Comparison of ENCODE assay signal across 8 cellular contexts in genomic region chr16:50467943-50468748, GRCh38.
DNase-seq lines count a peak whose midpoint lies in the region; ATAC-seq lines count a peak whose summit lies in the region.

No MANE protein-coding gene starts in this region.

- DNase-seq in CD4-positive, alpha-beta memory T cell, result no peak
- peak; percentile 47 for DNase-seq in activated T-cell treated with anti-CD3 and anti-CD28 coated beads, Interleukin-2, amount 50 U/mL, for 24 hours
- DNase-seq in iris pigment epithelial cell (ENCODE audit: low read depth) (peak; percentile 3), middle frontal gyrus (ENCODE audit: extremely low spot score, low spot score) (no peak), HCEC 1CT (no peak)
- DNase-seq in stimulated activated naive CD8-positive, alpha-beta T cell treated with anti-CD3 and anti-CD28 coated beads, Interleukin-15, amount 100 ng/mL, for 72 hours, result peak in 1 of 2 donors; percentile 13

- no peaks in the 10 kb centered on the region for H3K9me3 ChIP-seq in CD4-positive, alpha-beta memory T cell (ENCODE audit: control insufficient read depth in 1 of 2, low read length in 2 of 2)

- no peak overlapping the region for H3K4me3 ChIP-seq in CD4-positive, alpha-beta memory T cell (ENCODE audit: low read length in 2 of 2)

- H3K9me3 Mint-ChIP-seq in CD4-positive, alpha-beta memory T cell, result peaks cover 0 to 2% (median 0%) of the 10 kb centered on the region in 8 donors
- no peaks in the 10 kb centered on the region for H3K9me3 Mint-ChIP-seq in activated T-cell treated with anti-CD3 and anti-CD28 coated beads, Interleukin-2, amount 50 U/mL, for 24 hours
- H3K9me3 Mint-ChIP-seq in stimulated activated naive CD8-positive, alpha-beta T cell treated with anti-CD3 and anti-CD28 coated beads, Interleukin-15, amount 100 ng/mL, for 72 hours, result no peaks in the 10 kb centered on the region

- intact Hi-C loops in CD4-positive, alpha-beta memory T cell (cut with micrococcal nuclease), result no loop called here

- ATAC-seq in HG02852 (IDR thresholded peaks at IDR 0.05; ENCODE audit: unreplicated experiment) (peak; percentile 54), HG02571 (IDR thresholded peaks at IDR 0.05; ENCODE audit: unreplicated experiment) (no peak)
- peak; percentile 56 for ATAC-seq in stimulated activated naive CD8-positive, alpha-beta T cell treated with anti-CD3 and anti-CD28 coated beads, Interleukin-15, amount 100 ng/mL, for 72 hours

- H3K36me3 ChIP-seq in CD4-positive, alpha-beta memory T cell (ENCODE audit: insufficient read depth, low read length), result no peaks in the 10 kb centered on the region

- H3K27me3 ChIP-seq in CD4-positive, alpha-beta memory T cell (ENCODE audit: insufficient read depth, low read length), result peaks cover 11% of the 10 kb centered on the region

- peaks cover 13 to 32% of the 10 kb centered on the region in 2 donors for H3K27me3 Mint-ChIP-seq in CD4-positive, alpha-beta memory T cell
- peaks cover 29% of the 10 kb centered on the region for H3K27me3 Mint-ChIP-seq in activated T-cell treated with anti-CD3 and anti-CD28 coated beads, Interleukin-2, amount 50 U/mL, for 24 hours
- H3K27me3 Mint-ChIP-seq in stimulated activated naive CD8-positive, alpha-beta T cell treated with anti-CD3 and anti-CD28 coated beads, Interleukin-15, amount 100 ng/mL, for 72 hours, result peaks cover 45% of the 10 kb centered on the region

- peak overlapping the region; percentile 42 to 77 (median 70) for H3K4me3 Mint-ChIP-seq in CD4-positive, alpha-beta memory T cell
- peak overlapping the region; percentile 57 for H3K4me3 Mint-ChIP-seq in activated T-cell treated with anti-CD3 and anti-CD28 coated beads, Interleukin-2, amount 50 U/mL, for 24 hours
- H3K4me3 Mint-ChIP-seq in stimulated activated naive CD8-positive, alpha-beta T cell treated with anti-CD3 and anti-CD28 coated beads, Interleukin-15, amount 100 ng/mL, for 72 hours, result peak overlapping the region; percentile 46 to 67

- H3K36me3 Mint-ChIP-seq in CD4-positive, alpha-beta memory T cell, result no peaks in the 10 kb centered on the region
- H3K36me3 Mint-ChIP-seq in activated T-cell treated with anti-CD3 and anti-CD28 coated beads, Interleukin-2, amount 50 U/mL, for 24 hours (ENCODE audit: low read depth), result no peaks in the 10 kb centered on the region

- CTCF ChIA-PET in CD4-positive, alpha-beta memory T cell (lab: Charles Lee; ENCODE audit: partially characterized antibody), result interaction anchor here (1.2 kb wide), 1 partner anchor 338 kb away, joined by 4 read pairs; no protein-coding TSS in a partner anchor

- POLR2A ChIA-PET in CD4-positive, alpha-beta memory T cell (lab: Charles Lee; ENCODE audit: partially characterized antibody), result no interaction called here

- H3K4me1 Mint-ChIP-seq in CD4-positive, alpha-beta memory T cell, result peaks cover 0 to 8% (median 5%) of the 10 kb centered on the region in 4 donors
- H3K4me1 Mint-ChIP-seq in activated T-cell treated with anti-CD3 and anti-CD28 coated beads, Interleukin-2, amount 50 U/mL, for 24 hours (ENCODE audit: low read depth), result peaks cover 15% of the 10 kb centered on the region
- peaks cover 11% of the 10 kb centered on the region for H3K4me1 Mint-ChIP-seq in stimulated activated naive CD8-positive, alpha-beta T cell treated with anti-CD3 and anti-CD28 coated beads, Interleukin-15, amount 100 ng/mL, for 72 hours

- no peak overlapping the region for H3K27ac Mint-ChIP-seq in CD4-positive, alpha-beta memory T cell
- no peak overlapping the region for H3K27ac Mint-ChIP-seq in activated T-cell treated with anti-CD3 and anti-CD28 coated beads, Interleukin-2, amount 50 U/mL, for 24 hours
- no peak overlapping the region for H3K27ac Mint-ChIP-seq in stimulated activated naive CD8-positive, alpha-beta T cell treated with anti-CD3 and anti-CD28 coated beads, Interleukin-15, amount 100 ng/mL, for 72 hours

- no peaks in the 10 kb centered on the region for H3K4me1 ChIP-seq in CD4-positive, alpha-beta memory T cell (ENCODE audit: insufficient read depth, low read length)

- H3K27ac ChIP-seq in CD4-positive, alpha-beta memory T cell (ENCODE audit: low read depth, low read length), result no peak overlapping the region

Comparison
In these comparisons a context has a peak if more than half of its experiments do, and no peak if none do; other contexts are left out.
1. DNase-seq: peak in activated T-cell treated with anti-CD3 and anti-CD28 coated beads, Interleukin-2, amount 50 U/mL, for 24 hours (single experiment) and iris pigment epithelial cell (single experiment); none in CD4-positive, alpha-beta memory T cell (0 of 5), middle frontal gyrus (single experiment) and HCEC 1CT (single experiment).
2. Peak in every context shown above with its lines, with median percentiles within 50 percentile points of each other: H3K4me3 Mint-ChIP-seq.